Comparison of ENCODE assay signal across 6 cellular contexts in the genomic region with DNA sequence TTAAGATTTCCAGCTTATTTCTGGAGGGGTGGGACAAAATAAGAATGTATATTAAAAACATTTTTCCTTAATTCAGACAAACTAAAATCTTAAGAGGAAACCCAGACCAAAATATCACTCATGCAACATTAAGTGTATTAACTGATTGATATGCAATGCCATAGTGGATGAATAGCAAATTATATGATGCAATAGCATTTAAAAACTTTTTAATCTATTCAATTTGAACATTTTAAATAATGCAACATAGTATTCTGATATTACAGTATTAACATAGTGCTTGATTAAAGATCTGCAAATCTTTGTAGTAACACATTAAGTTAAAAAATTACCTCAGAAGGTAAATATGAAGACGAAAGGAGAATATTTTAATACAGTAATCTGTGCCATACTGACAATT.
"Had no signal": no experiment of that assay in that cellular context is flagged by ENCODE, and none has a peak within 500 bp of the region (broad histone marks: within the 10 kb centered on the region; RNA-seq: fewer than 3 reads in every experiment).

No MANE protein-coding gene starts in this region.

- H2AFZ ChIP-seq: GM23338 had no signal

- H3K4me2 ChIP-seq: GM23338 had no signal

- ATAC-seq: GM23338 had no signal

- FAIRE-seq: H1 had no signal

- H3K27ac ChIP-seq: HL-60 had no signal

- H3K4me3 ChIP-seq: GM23338 had no signal

- DNase-seq: H9, HCEC 1CT, KG1 had no signal
